Comparison of ENCODE assay signal across 8 cellular contexts in the genomic region with DNA sequence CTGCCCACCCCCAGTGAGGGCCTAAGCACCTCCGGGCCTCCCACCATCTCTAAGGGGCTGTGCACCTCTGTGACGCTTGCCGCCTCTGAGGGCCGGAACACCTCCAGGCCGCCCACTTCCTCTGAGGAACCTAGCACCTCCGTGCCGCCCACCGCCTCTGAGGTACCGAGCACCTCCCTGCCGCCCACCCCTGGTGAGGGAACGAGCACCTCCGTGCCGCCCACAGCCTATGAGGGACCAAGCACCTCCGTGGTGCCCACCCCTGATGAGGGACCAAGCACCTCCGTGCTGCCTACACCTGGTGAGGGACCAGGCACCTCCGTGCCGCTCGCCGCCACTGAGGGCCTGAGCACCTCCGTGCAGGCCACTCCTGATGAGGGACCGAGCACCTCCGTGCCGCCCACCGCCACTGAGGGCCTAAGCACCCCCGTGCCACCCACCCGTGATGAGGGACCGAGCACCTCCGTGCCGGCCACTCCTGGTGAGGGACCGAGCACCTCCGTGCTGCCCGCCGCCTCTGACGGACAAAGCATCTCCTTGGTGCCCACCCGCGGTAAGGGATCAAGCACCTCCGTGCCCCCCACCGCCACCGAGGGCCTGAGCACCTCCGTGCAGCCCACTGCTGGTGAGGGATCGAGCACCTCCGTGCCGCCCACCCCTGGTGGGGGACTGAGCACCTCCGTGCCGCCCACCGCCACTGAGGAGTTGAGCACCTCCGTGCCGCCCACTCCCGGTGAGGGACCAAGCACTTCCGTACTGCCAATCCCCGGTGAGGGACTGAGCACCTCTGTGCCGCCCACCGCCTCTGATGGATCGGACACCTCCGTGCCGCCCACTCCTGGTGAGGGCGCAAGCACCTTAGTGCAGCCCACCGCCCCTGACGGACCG. TPM values are rescaled to one million over a fixed set of nuclear protein-coding genes. Genes with fewer than 3 reads are reported as not detected.
DNase-seq lines count a peak whose midpoint lies in the region; ATAC-seq, FAIRE-seq and TF ChIP-seq lines count a peak whose summit lies in the region.

No MANE protein-coding gene starts in this region.

- H3K4me3 Mint-ChIP-seq in activated T-cell treated with anti-CD3 and anti-CD28 coated beads, Interleukin-2, amount 50 U/mL, for 72 hours, result peak overlapping the region; percentile 90 to 98

- ATAC-seq in A549, result peak in 1 of 2 experiments; percentile 66; a peak in 5 of 6 replicates
- ATAC-seq in GM19467 (IDR thresholded peaks at IDR 0.05; ENCODE audit: unreplicated experiment), result peak; percentile 42
- ATAC-seq in HG03565 (IDR thresholded peaks at IDR 0.05; ENCODE audit: unreplicated experiment), result peak; percentile 29
- ATAC-seq in activated T-cell treated with anti-CD3 and anti-CD28 coated beads, Interleukin-2, amount 50 U/mL, for 72 hours (replicated peaks in 1 of 2), result peak; percentile 73 to 81
- ATAC-seq in pancreas, result peak; percentile 60 to 77 (median 69)
- ATAC-seq in GM18861 (IDR thresholded peaks at IDR 0.05; ENCODE audit: unreplicated experiment), result no peak

- H3K36me3 Mint-ChIP-seq in activated T-cell treated with anti-CD3 and anti-CD28 coated beads, Interleukin-2, amount 50 U/mL, for 72 hours (ENCODE audit: insufficient read depth in 2 of 2), result peaks cover 0 to 2% of the 10 kb centered on the region in 2 donors

- no peak for TF ChIP-seq POLR2A in A549 (IDR thresholded peaks at IDR 0.05; ENCODE audit: low read length)

- POLR2A ChIA-PET in A549 (lab: Yijun Ruan, JAX), result no interaction called here

- H3K27me3 Mint-ChIP-seq in activated T-cell treated with anti-CD3 and anti-CD28 coated beads, Interleukin-2, amount 50 U/mL, for 72 hours (ENCODE audit: low read depth), result peaks cover 24% of the 10 kb centered on the region

- intact Hi-C loops in pancreas (cut with DNase I), result no loop called here

- H3K36me3 ChIP-seq in pancreas, result no peaks in the 10 kb centered on the region

- no peak for TF ChIP-seq CTCF in A549 (IDR thresholded peaks at IDR 0.05)
- TF ChIP-seq CTCF in foreskin fibroblast (IDR thresholded peaks at IDR 0.05; ENCODE audit: low read depth, low read length), result no peak
- TF ChIP-seq CTCF in pancreas (IDR thresholded peaks at IDR 0.05), result no peak

- peaks cover 36% of the 10 kb centered on the region for H3K4me1 Mint-ChIP-seq in activated T-cell treated with anti-CD3 and anti-CD28 coated beads, Interleukin-2, amount 50 U/mL, for 72 hours (ENCODE audit: low read depth)

- FAIRE-seq in A549 (lab: Jason Lieb, UNC) (no peak), pancreas (lab: Jason Lieb, UNC) (no peak)

- H3K27ac Mint-ChIP-seq in activated T-cell treated with anti-CD3 and anti-CD28 coated beads, Interleukin-2, amount 50 U/mL, for 72 hours, result peak overlapping the region; percentile 92

- CTCF ChIA-PET in A549 (lab: Yijun Ruan, JAX), result no interaction called here

- 100% methylated on average over 1 of the region's 60 CpGs for WGBS in A549 (ENCODE audit: missing lambda C conversion rate)
- 8 to 36% methylated on average over 56 to 60 of the region's 60 CpGs for WGBS in pancreas, 2 donors

- DNase-seq in A549 (ENCODE audit: low read depth in 1 of 2, low spot score in 1 of 2) (no peak), foreskin fibroblast (no peak), pancreas (peak in 5 of 6 donors; percentile 14 to 82 (median 28)), cerebellar cortex (ENCODE audit: low spot score) (no peak)
- peak; percentile 43 to 47 for DNase-seq in activated T-cell treated with anti-CD3 and anti-CD28 coated beads, Interleukin-2, amount 50 U/mL, for 72 hours

- H3K4me1 ChIP-seq in A549 (no peaks in the 10 kb centered on the region), pancreas (no peaks in the 10 kb centered on the region)

- TF ChIP-seq RAD21 in A549 (conservative IDR thresholded peaks at IDR 0.05 in 1 of 2, IDR thresholded peaks at IDR 0.05 in 1 of 2), result no peak

- no peaks in the 10 kb centered on the region for H3K9me3 Mint-ChIP-seq in activated T-cell treated with anti-CD3 and anti-CD28 coated beads, Interleukin-2, amount 50 U/mL, for 72 hours

- H3K4me3 ChIP-seq in A549 (peak overlapping the region; percentile 75), foreskin fibroblast (ENCODE audit: low read depth in 1 of 2, low read length in 2 of 2) (peak overlapping the region; percentile 62 to 67), pancreas (peak overlapping the region; percentile 43 to 59 (median 48))

- H3K9me3 ChIP-seq in A549, result no peaks in the 10 kb centered on the region
- H3K9me3 ChIP-seq in pancreas, result no peaks in the 10 kb centered on the region

- H3K27ac ChIP-seq in A549 (peak overlapping the region; percentile 61 to 85), pancreas (no peak overlapping the region)

- TF ChIP-seq EP300 in A549 (IDR thresholded peaks at IDR 0.05), result no peak

- H3K27me3 ChIP-seq in pancreas, result no peaks in the 10 kb centered on the region

- peak overlapping the region; percentile 91 for H3K4me2 ChIP-seq in A549

TF ChIP-seq in A549, 52 proteins besides CTCF, POLR2A, EP300 and RAD21:
- TF ChIP-seq RFX5 (IDR thresholded peaks at IDR 0.05) (no peak), ZSCAN20 (CRISPR knock-in tag; IDR thresholded peaks at IDR 0.05) (no peak), GATA3 (IDR thresholded peaks at IDR 0.05; ENCODE audit: borderline replicate concordance) (no peak), ESRRA (IDR thresholded peaks at IDR 0.05; ENCODE audit: borderline replicate concordance, low read length) (no peak)
- TF ChIP-seq, protein P1, sequence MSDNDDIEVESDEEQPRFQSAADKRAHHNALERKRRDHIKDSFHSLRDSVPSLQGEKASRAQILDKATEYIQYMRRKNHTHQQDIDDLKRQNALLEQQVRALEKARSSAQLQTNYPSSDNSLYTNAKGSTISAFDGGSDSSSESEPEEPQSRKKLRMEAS (IDR thresholded peaks at IDR 0.05), result no peak
- TF ChIP-seq, protein P2, sequence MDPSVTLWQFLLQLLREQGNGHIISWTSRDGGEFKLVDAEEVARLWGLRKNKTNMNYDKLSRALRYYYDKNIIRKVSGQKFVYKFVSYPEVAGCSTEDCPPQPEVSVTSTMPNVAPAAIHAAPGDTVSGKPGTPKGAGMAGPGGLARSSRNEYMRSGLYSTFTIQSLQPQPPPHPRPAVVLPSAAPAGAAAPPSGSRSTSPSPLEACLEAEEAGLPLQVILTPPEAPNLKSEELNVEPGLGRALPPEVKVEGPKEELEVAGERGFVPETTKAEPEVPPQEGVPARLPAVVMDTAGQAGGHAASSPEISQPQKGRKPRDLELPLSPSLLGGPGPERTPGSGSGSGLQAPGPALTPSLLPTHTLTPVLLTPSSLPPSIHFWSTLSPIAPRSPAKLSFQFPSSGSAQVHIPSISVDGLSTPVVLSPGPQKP (IDR thresholded peaks at IDR 0.05; ENCODE audit: low read depth, low read length), result no peak
- TF ChIP-seq, protein P3, sequence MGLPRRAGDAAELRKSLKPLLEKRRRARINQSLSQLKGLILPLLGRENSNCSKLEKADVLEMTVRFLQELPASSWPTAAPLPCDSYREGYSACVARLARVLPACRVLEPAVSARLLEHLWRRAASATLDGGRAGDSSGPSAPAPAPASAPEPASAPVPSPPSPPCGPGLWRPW (IDR thresholded peaks at IDR 0.05), result no peak

RNA-seq across cellular contexts. Expression of a gene that starts 1.0 kb away (rescaled TPM):
- polyA plus RNA-seq in A549 (2011; rRNA removed), result 0.87 and 1.8 TPM in 2 replicates
- 1.3 and 2.0 TPM in 2 replicates for polyA plus RNA-seq in A549 (2012; cell fraction: cytosol; rRNA removed)
- 5.5 and 8.4 TPM in 2 replicates for polyA plus RNA-seq in A549 (2012; cell fraction: nucleus; rRNA removed)
- polyA plus RNA-seq in A549 (2017; fragmentation: RNase III; extraction: RNeasy Plus Mini Kit Qiagen cat#74134 plus additional on column Dnase treatment), result 4.7 to 5.7 TPM (median 5.4 TPM) in 3 replicates
- 0.66 and 0.83 TPM in 2 replicates for polyA minus RNA-seq in A549 (2011; rRNA and poly(A)+ RNA removed)
- 1 to 10 TPM; 3.3 to 3.6 TPM for total RNA-seq in activated T-cell treated with anti-CD3 and anti-CD28 coated beads, Interleukin-2, amount 50 U/mL, for 72 hours
- 1 to 10 TPM; 1.5 to 2.8 (median 2.0) TPM for total RNA-seq in pancreas
- polyA plus RNA-seq in pancreas, result 1 to 10 TPM; 1.4 to 3.0 TPM

Comparison
In these comparisons a context has a peak if more than half of its experiments do, and no peak if none do; other contexts are left out.
1. DNase-seq: peak in activated T-cell treated with anti-CD3 and anti-CD28 coated beads, Interleukin-2, amount 50 U/mL, for 72 hours (2 of 2) and pancreas (5 of 6); none in A549 (0 of 2), foreskin fibroblast (0 of 2) and cerebellar cortex (single experiment).
2. H3K27ac ChIP-seq: peak in A549 (2 of 2); none in pancreas (0 of 4).
3. Peak in every context shown above with its lines, with median percentiles within 50 percentile points of each other: H3K4me3 ChIP-seq.